ENCODE assay signal across 11 cellular contexts in the genomic region with DNA sequence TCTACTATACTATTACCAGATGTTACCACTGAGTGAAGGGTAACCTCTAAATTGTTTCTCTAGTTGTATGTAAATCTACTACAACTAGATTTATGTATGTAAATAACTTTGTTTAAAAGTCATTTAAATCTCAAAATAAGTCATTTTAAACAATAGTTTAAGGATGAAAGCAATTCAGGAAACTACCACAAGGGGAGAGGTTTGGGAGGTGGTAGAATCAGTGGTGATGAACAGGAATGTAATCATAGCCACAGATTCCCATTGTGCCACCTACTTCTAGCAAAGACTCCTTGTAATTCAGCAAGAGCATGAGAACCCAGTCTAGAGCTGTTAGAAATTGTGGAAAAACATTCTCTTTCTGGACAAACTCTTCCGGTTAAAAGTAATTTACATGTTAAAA.
DNase-seq lines count a peak whose midpoint lies in the region; TF ChIP-seq lines count a peak whose summit lies in the region.
"Had no signal": no experiment of that assay in that cellular context is flagged by ENCODE, and none has a peak within 500 bp of the region (broad histone marks: within the 10 kb centered on the region; RNA-seq: fewer than 3 reads in every experiment).

No MANE protein-coding gene starts in this region.

- no peaks in the 10 kb centered on the region for H3K4me1 ChIP-seq in OCI-LY7 (ENCODE audit: insufficient read depth, low read length, poor library complexity, severe bottlenecking)

- H3K27ac Mint-ChIP-seq in activated CD4-positive, alpha-beta T cell treated with anti-CD3 and anti-CD28 coated beads, Interleukin-2, amount 10 ng/mL, durations not matched to agents 7 days and 5 days, result no peak overlapping the region
- H3K27ac Mint-ChIP-seq: activated CD4-positive, alpha-beta memory T cell treated with anti-CD3 and anti-CD28 coated beads for 36 hours; activated naive CD4-positive, alpha-beta T cell treated with anti-CD3 and anti-CD28 coated beads, Interleukin-2, amount 10 ng/mL, durations not matched to agents 7 days and 5 days had no signal

- no peaks in the 10 kb centered on the region for H3K36me3 Mint-ChIP-seq in activated CD4-positive, alpha-beta T cell treated with anti-CD3 and anti-CD28 coated beads, Interleukin-2, amount 10 ng/mL, durations not matched to agents 7 days and 5 days (ENCODE audit: low read depth)
- H3K36me3 Mint-ChIP-seq: activated CD4-positive, alpha-beta memory T cell treated with anti-CD3 and anti-CD28 coated beads for 36 hours; activated naive CD4-positive, alpha-beta T cell treated with anti-CD3 and anti-CD28 coated beads, Interleukin-2, amount 10 ng/mL, durations not matched to agents 7 days and 5 days had no signal

- H3K4me3 Mint-ChIP-seq in activated CD4-positive, alpha-beta T cell treated with anti-CD3 and anti-CD28 coated beads, Interleukin-2, amount 10 ng/mL, durations not matched to agents 7 days and 5 days, result no peak overlapping the region
- H3K4me3 Mint-ChIP-seq: activated CD4-positive, alpha-beta memory T cell treated with anti-CD3 and anti-CD28 coated beads for 36 hours; activated naive CD4-positive, alpha-beta T cell treated with anti-CD3 and anti-CD28 coated beads, Interleukin-2, amount 10 ng/mL, durations not matched to agents 7 days and 5 days had no signal

- DNase-seq in DMS53 (lab: John Stamatoyannopoulos, UW), result peak; percentile 8
- no peak for DNase-seq in DMS53 treated with DMSO at 0.1 percent for 48 hours (lab: John Stamatoyannopoulos, UW; ENCODE audit: unreplicated experiment)
- DNase-seq in OCI-LY7 (ENCODE audit: low spot score), result no peak
- peak; percentile 40 for DNase-seq in epithelial cell of esophagus (ENCODE audit: low read depth)
- DNase-seq in retinal pigment epithelial cell (ENCODE audit: low read depth), result no peak
- DNase-seq in activated CD4-positive, alpha-beta T cell treated with anti-CD3 and anti-CD28 coated beads for 1 hour, result no peak
- no peak for DNase-seq in activated CD4-positive, alpha-beta T cell treated with anti-CD3 and anti-CD28 coated beads, Interleukin-2, amount 10 ng/mL, durations not matched to agents 7 days and 5 days
- DNase-seq in NCI-H2107 treated with DMSO at 0.1 percent for 48 hours (lab: John Stamatoyannopoulos, UW; ENCODE audit: unreplicated experiment), result no peak
- DNase-seq: activated CD4-positive, alpha-beta memory T cell treated with anti-CD3 and anti-CD28 coated beads for 36 hours; activated naive CD4-positive, alpha-beta T cell treated with anti-CD3 and anti-CD28 coated beads, Interleukin-2, amount 10 ng/mL, durations not matched to agents 7 days and 5 days; NCI-H524 had no signal

- no peaks in the 10 kb centered on the region for H3K9me3 ChIP-seq in OCI-LY7 (ENCODE audit: low read length)

- no peak overlapping the region for H2AFZ ChIP-seq in OCI-LY7 (ENCODE audit: low read length)

- POLR2A ChIA-PET in OCI-LY7 (lab: Charles Lee), result no interaction called here
- POLR2A ChIA-PET in activated CD4-positive, alpha-beta T cell treated with anti-CD3 and anti-CD28 coated beads, Interleukin-2, amount 10 ng/mL, durations not matched to agents 7 days and 5 days (lab: Charles Lee), result no interaction called here

- CTCF ChIA-PET in OCI-LY7 (lab: Charles Lee; ENCODE audit: unreplicated experiment), result no interaction called here
- CTCF ChIA-PET in activated CD4-positive, alpha-beta T cell treated with anti-CD3 and anti-CD28 coated beads, Interleukin-2, amount 10 ng/mL, durations not matched to agents 7 days and 5 days (lab: Charles Lee), result no interaction called here

- H3K9me2 ChIP-seq in OCI-LY7 (ENCODE audit: insufficient read depth, low read length), result no peaks in the 10 kb centered on the region

- H3K36me3 ChIP-seq in OCI-LY7 (ENCODE audit: insufficient read depth, low read length), result no peaks in the 10 kb centered on the region

- H4K20me1 ChIP-seq in OCI-LY7 (ENCODE audit: insufficient read depth, low read length), result no peaks in the 10 kb centered on the region

- no peaks in the 10 kb centered on the region for H3K79me2 ChIP-seq in OCI-LY7 (ENCODE audit: insufficient read depth, low read depth, low read length)

- intact Hi-C loops in OCI-LY7 (cut with micrococcal nuclease; ENCODE audit: unreplicated experiment), result no loop called here

- H3K9me3 Mint-ChIP-seq in activated CD4-positive, alpha-beta T cell treated with anti-CD3 and anti-CD28 coated beads, Interleukin-2, amount 10 ng/mL, durations not matched to agents 7 days and 5 days, result no peaks in the 10 kb centered on the region
- H3K9me3 Mint-ChIP-seq: activated naive CD4-positive, alpha-beta T cell treated with anti-CD3 and anti-CD28 coated beads, Interleukin-2, amount 10 ng/mL, durations not matched to agents 7 days and 5 days had no signal

- H3K4me3 ChIP-seq in OCI-LY7 (ENCODE audit: low read depth, low read length, poor library complexity, severe bottlenecking), result no peak overlapping the region
- no peak overlapping the region for H3K4me3 ChIP-seq in epithelial cell of esophagus (ENCODE audit: low read length)
- H3K4me3 ChIP-seq in retinal pigment epithelial cell (ENCODE audit: low read length), result no peak overlapping the region

- H3K27ac ChIP-seq in OCI-LY7 (ENCODE audit: low read depth, low read length, poor library complexity, severe bottlenecking), result no peak overlapping the region

- H3K4me1 Mint-ChIP-seq in activated CD4-positive, alpha-beta T cell treated with anti-CD3 and anti-CD28 coated beads, Interleukin-2, amount 10 ng/mL, durations not matched to agents 7 days and 5 days, result no peaks in the 10 kb centered on the region
- H3K4me1 Mint-ChIP-seq: activated naive CD4-positive, alpha-beta T cell treated with anti-CD3 and anti-CD28 coated beads, Interleukin-2, amount 10 ng/mL, durations not matched to agents 7 days and 5 days had no signal

- H3K27me3 Mint-ChIP-seq in activated CD4-positive, alpha-beta T cell treated with anti-CD3 and anti-CD28 coated beads, Interleukin-2, amount 10 ng/mL, durations not matched to agents 7 days and 5 days, result no peaks in the 10 kb centered on the region
- H3K27me3 Mint-ChIP-seq: activated CD4-positive, alpha-beta memory T cell treated with anti-CD3 and anti-CD28 coated beads for 36 hours; activated naive CD4-positive, alpha-beta T cell treated with anti-CD3 and anti-CD28 coated beads, Interleukin-2, amount 10 ng/mL, durations not matched to agents 7 days and 5 days had no signal

- TF ChIP-seq CTCF in OCI-LY7 (conservative IDR thresholded peaks at IDR 0.05; ENCODE audit: low read length) (peak; percentile 53), epithelial cell of esophagus (IDR thresholded peaks at IDR 0.05; ENCODE audit: insufficient read depth, low read depth, low read length, missing control alignments) (peak; percentile 42), retinal pigment epithelial cell (conservative IDR thresholded peaks at IDR 0.05; ENCODE audit: low read depth, low read length) (peak; percentile 53)

- BruUV-seq in OCI-LY7 (replicated peaks; lab: Mats Ljungman, UMichigan), result no TSS peak

- H3K4me2 ChIP-seq in OCI-LY7 (ENCODE audit: low read length), result no peak overlapping the region

Comparison
In these comparisons a context has a peak if more than half of its experiments do, and no peak if none do; other contexts are left out.
1. DNase-seq: peak in DMS53 (single experiment) and epithelial cell of esophagus (single experiment); none in DMS53 treated with DMSO at 0.1 percent for 48 hours (single experiment), OCI-LY7 (single experiment), retinal pigment epithelial cell (single experiment), activated CD4-positive, alpha-beta T cell treated with anti-CD3 and anti-CD28 coated beads for 1 hour (single experiment), activated CD4-positive, alpha-beta T cell treated with anti-CD3 and anti-CD28 coated beads, Interleukin-2, amount 10 ng/mL, durations not matched to agents 7 days and 5 days (single experiment) and NCI-H2107 treated with DMSO at 0.1 percent for 48 hours (single experiment).
2. Peak in every context shown above with its lines, with median percentiles within 50 percentile points of each other: CTCF ChIP-seq.